In genomic region chr1:160357286-160358002, GRCh38 we compare ENCODE assay signal across 19 cellular contexts. TPM values are rescaled to one million over a fixed set of nuclear protein-coding genes. Genes with fewer than 3 reads are reported as not detected.
A peak's percentile ranks its signal among the peaks of the same experiment; 100 is the strongest.
DNase-seq lines count a peak whose midpoint lies in the region; ATAC-seq, FAIRE-seq and TF ChIP-seq lines count a peak whose summit lies in the region.
"Had no signal": no experiment of that assay in that cellular context is flagged by ENCODE, and none has a peak within 500 bp of the region (broad histone marks: within the 10 kb centered on the region; RNA-seq: fewer than 3 reads in every experiment).

No MANE protein-coding gene starts in this region.

- H3K4me1 ChIP-seq in kidney (ENCODE audit: control insufficient read depth in 1 of 2, insufficient read depth in 1 of 2, low read depth in 1 of 2, low read length in 2 of 2): no peaks in the 10 kb centered on the region
- H3K4me1 ChIP-seq: BE2C had no signal

- peaks cover 23% of the 10 kb centered on the region for H3K4me1 Mint-ChIP-seq in brain
- H3K4me1 Mint-ChIP-seq in nephron progenitor cell: peaks cover 14% of the 10 kb centered on the region
- H3K4me1 Mint-ChIP-seq in activated CD4-positive, alpha-beta T cell treated with anti-CD3 and anti-CD28 coated beads for 36 hours: no peaks in the 10 kb centered on the region
- H3K4me1 Mint-ChIP-seq: CD8-positive, alpha-beta memory T cell had no signal

- peaks cover 42 to 50% of the 10 kb centered on the region in 2 donors for H3K36me3 ChIP-seq in kidney (ENCODE audit: control insufficient read depth in 1 of 2, insufficient read depth in 2 of 2, low read length in 2 of 2)

- TF ChIP-seq CTCF in brain (conservative IDR thresholded peaks at IDR 0.05) (no peak), nephron progenitor cell (IDR thresholded peaks at IDR 0.05) (no peak), kidney (IDR thresholded peaks at IDR 0.05; ENCODE audit: borderline replicate concordance, extremely low read depth, insufficient read depth) (no peak)

- peaks cover 56% of the 10 kb centered on the region for H3K36me3 Mint-ChIP-seq in brain
- peaks cover 72% of the 10 kb centered on the region for H3K36me3 Mint-ChIP-seq in nephron progenitor cell (ENCODE audit: low read depth)
- H3K36me3 Mint-ChIP-seq in activated CD4-positive, alpha-beta T cell treated with anti-CD3 and anti-CD28 coated beads for 36 hours (ENCODE audit: low read depth): peaks cover 50% of the 10 kb centered on the region

- H3K4me3 ChIP-seq in kidney (ENCODE audit: low read length in 2 of 2): no peak overlapping the region

- FAIRE-seq in kidney (lab: Jason Lieb, UNC): no peak
- FAIRE-seq: HepG2 had no signal

- CTCF ChIA-PET in activated CD4-positive, alpha-beta T cell treated with anti-CD3 and anti-CD28 coated beads for 36 hours (lab: Charles Lee): interaction anchor here (0.7 to 1.8 kb wide), 6 partner anchors 19 to 251 kb away, joined by 3 to 6 read pairs (median 3); no protein-coding TSS in a partner anchor

- intact Hi-C loops in activated CD4-positive, alpha-beta T cell treated with anti-CD3 and anti-CD28 coated beads for 36 hours (cut with DNase I, micrococcal nuclease): no loop called here
- intact Hi-C loops in kidney (cut with DNase I): no loop called here

- peak overlapping the region in 4 of 5 experiments; percentile 3 to 69 (median 24) for H3K27ac Mint-ChIP-seq in brain
- peak overlapping the region; percentile 40 for H3K27ac Mint-ChIP-seq in nephron progenitor cell
- no peak overlapping the region for H3K27ac Mint-ChIP-seq in activated CD4-positive, alpha-beta T cell treated with anti-CD3 and anti-CD28 coated beads for 36 hours

- peak; percentile 69 for DNase-seq in AG08395 (ENCODE audit: low spot score)
- DNase-seq in EL: peak; percentile 28
- no peak for DNase-seq in nephron progenitor cell
- no peak for DNase-seq in activated CD4-positive, alpha-beta T cell treated with anti-CD3 and anti-CD28 coated beads for 36 hours
- DNase-seq in kidney: no peak
- no peak for DNase-seq in NCI-H446 treated with DMSO at 0.1 percent for 48 hours (lab: John Stamatoyannopoulos, UW)
- no peak for DNase-seq in effector CD8-positive, alpha-beta T cell (lab: John Stamatoyannopoulos, UW)
- DNase-seq: BE2C; CD8-positive, alpha-beta memory T cell; DMS153; H7; MM.1S; NCI-H1105; NCI-H1694 treated with DMSO at 0.1 percent for 48 hours; NCI-H446; NCI-H774 had no signal

- no peak overlapping the region for H3K9ac ChIP-seq in kidney (ENCODE audit: low read length in 2 of 2)

- POLR2A ChIA-PET in activated CD4-positive, alpha-beta T cell treated with anti-CD3 and anti-CD28 coated beads for 36 hours (lab: Charles Lee): interaction anchor here (0.7 kb wide), 1 partner anchor 11 kb away, joined by 3 read pairs; no protein-coding TSS in a partner anchor

- no peaks in the 10 kb centered on the region for H3K9me3 ChIP-seq in kidney (ENCODE audit: control insufficient read depth in 1 of 2, low read length in 2 of 2)
- H3K9me3 ChIP-seq: BE2C had no signal

- H3K27me3 Mint-ChIP-seq in brain: no peaks in the 10 kb centered on the region
- no peaks in the 10 kb centered on the region for H3K27me3 Mint-ChIP-seq in nephron progenitor cell (ENCODE audit: low read depth, poor library complexity)
- H3K27me3 Mint-ChIP-seq in activated CD4-positive, alpha-beta T cell treated with anti-CD3 and anti-CD28 coated beads for 36 hours: no peaks in the 10 kb centered on the region
- H3K27me3 Mint-ChIP-seq: CD8-positive, alpha-beta memory T cell had no signal

- H3K4me3 Mint-ChIP-seq in brain: no peak overlapping the region
- H3K4me3 Mint-ChIP-seq in nephron progenitor cell: no peak overlapping the region
- no peak overlapping the region for H3K4me3 Mint-ChIP-seq in activated CD4-positive, alpha-beta T cell treated with anti-CD3 and anti-CD28 coated beads for 36 hours
- H3K4me3 Mint-ChIP-seq: CD8-positive, alpha-beta memory T cell had no signal

- no peak overlapping the region for H3K27ac ChIP-seq in kidney (ENCODE audit: low read depth in 2 of 2, low read length in 2 of 2)

- H3K9me3 Mint-ChIP-seq in brain: no peaks in the 10 kb centered on the region
- H3K9me3 Mint-ChIP-seq in nephron progenitor cell: no peaks in the 10 kb centered on the region
- H3K9me3 Mint-ChIP-seq in activated CD4-positive, alpha-beta T cell treated with anti-CD3 and anti-CD28 coated beads for 36 hours (ENCODE audit: low read depth): no peaks in the 10 kb centered on the region
- H3K9me3 Mint-ChIP-seq: CD8-positive, alpha-beta memory T cell had no signal

- ATAC-seq in activated CD4-positive, alpha-beta T cell treated with anti-CD3 and anti-CD28 coated beads for 36 hours: no peak
- ATAC-seq: HepG2, Right ventricle myocardium inferior had no signal

RNA-seq across cellular contexts. Expression of gene NHLH1, which starts 9.4 kb away (rescaled TPM):
- 1.0 TPM for polyA plus RNA-seq in brain (ENCODE audit: insufficient read depth, low read depth, low replicate concordance)
- total RNA-seq in activated CD4-positive, alpha-beta T cell treated with anti-CD3 and anti-CD28 coated beads for 36 hours: under 1 TPM; 0.32 to 0.42 TPM
- 0.09 TPM for total RNA-seq in kidney
- polyA plus RNA-seq in kidney (ENCODE audit: insufficient read depth, low read depth, low replicate concordance): not detected
- total RNA-seq: Right ventricle myocardium inferior had no signal
- polyA plus RNA-seq: CD8-positive, alpha-beta memory T cell had no signal

RNA-seq across cellular contexts. Expression of gene NCSTN, which starts 14.3 kb away (rescaled TPM):
- polyA plus RNA-seq in brain (ENCODE audit: insufficient read depth, low read depth, low replicate concordance) (103 TPM), kidney (ENCODE audit: insufficient read depth, low read depth, low replicate concordance) (73.9 TPM)
- total RNA-seq in activated CD4-positive, alpha-beta T cell treated with anti-CD3 and anti-CD28 coated beads for 36 hours: 10 to 100 TPM; 47.0 to 51.5 TPM
- total RNA-seq in kidney: 109 TPM

RNA-seq across cellular contexts. Expression of gene COPA, which starts 14.4 kb away (rescaled TPM):
- 173 TPM for polyA plus RNA-seq in brain (ENCODE audit: insufficient read depth, low read depth, low replicate concordance)
- 100 to 1,000 TPM; 125 to 148 TPM for total RNA-seq in activated CD4-positive, alpha-beta T cell treated with anti-CD3 and anti-CD28 coated beads for 36 hours
- total RNA-seq in kidney: 160 TPM
- polyA plus RNA-seq in kidney (ENCODE audit: insufficient read depth, low read depth, low replicate concordance): 50.1 TPM

RNA-seq across cellular contexts. Expression of gene VANGL2, which starts 42.9 kb away (rescaled TPM):
- polyA plus RNA-seq in brain (ENCODE audit: insufficient read depth, low read depth, low replicate concordance): 45.5 TPM
- under 1 TPM; 0.09 to 0.12 TPM for total RNA-seq in activated CD4-positive, alpha-beta T cell treated with anti-CD3 and anti-CD28 coated beads for 36 hours
- 8.1 TPM for total RNA-seq in kidney
- polyA plus RNA-seq in kidney (ENCODE audit: insufficient read depth, low read depth, low replicate concordance): 3.8 TPM
- total RNA-seq: HepG2 had no signal
- polyA plus RNA-seq: CD8-positive, alpha-beta memory T cell had no signal

Comparison
In these comparisons a context has a peak if more than half of its experiments do, and no peak if none do; other contexts are left out.
1. DNase-seq: peak in AG08395 (single experiment) and EL (single experiment); none in nephron progenitor cell (single experiment), activated CD4-positive, alpha-beta T cell treated with anti-CD3 and anti-CD28 coated beads for 36 hours (single experiment), kidney (single experiment), NCI-H446 treated with DMSO at 0.1 percent for 48 hours (single experiment) and effector CD8-positive, alpha-beta T cell (single experiment).